11 cellular contexts compared by ENCODE assay signal in genomic region chr10:110903280-110904278, GRCh38. TPM values are rescaled to one million over a fixed set of nuclear protein-coding genes. Genes with fewer than 3 reads are reported as not detected.
A peak's percentile ranks its signal among the peaks of the same experiment; 100 is the strongest.
DNase-seq lines count a peak whose midpoint lies in the region; ATAC-seq lines count a peak whose summit lies in the region.
"Had no signal": no experiment of that assay in that cellular context is flagged by ENCODE, and none has a peak within 500 bp of the region (broad histone marks: within the 10 kb centered on the region; RNA-seq: fewer than 3 reads in every experiment).

No MANE protein-coding gene starts in this region.

- no peaks in the 10 kb centered on the region for H3K27me3 Mint-ChIP-seq in activated naive CD4-positive, alpha-beta T cell treated with anti-CD3 and anti-CD28 coated beads, Interleukin-2, amount 50 U/mL, for 24 hours
- no peaks in the 10 kb centered on the region for H3K27me3 Mint-ChIP-seq in natural killer cell treated with Interleukin-12 subunit alpha and Interleukin-12 subunit beta and Interleukin-15 and Interleukin-18, amount 100 ng/mL, for 72 hours

- no peak for DNase-seq in activated CD4-positive, CD25-positive, alpha-beta regulatory T cell treated with anti-CD3 and anti-CD28 coated beads, Interleukin-2, amount 50 U/mL, for 72 hours
- no peak for DNase-seq in natural killer cell treated with Interleukin-12 subunit alpha and Interleukin-12 subunit beta and Interleukin-15 and Interleukin-18, amount 100 ng/mL, for 72 hours (ENCODE audit: low spot score)
- no peak for DNase-seq in T1000 (lab: John Stamatoyannopoulos, UW)
- no peak for DNase-seq in Ammon's horn (ENCODE audit: low spot score)
- no peak for DNase-seq in NCI-H524 (lab: John Stamatoyannopoulos, UW)
- DNase-seq: hypothalamus, NCI-H1930, nucleus accumbens had no signal

- no peaks in the 10 kb centered on the region for H3K9me3 Mint-ChIP-seq in activated naive CD4-positive, alpha-beta T cell treated with anti-CD3 and anti-CD28 coated beads, Interleukin-2, amount 50 U/mL, for 24 hours
- H3K9me3 Mint-ChIP-seq in natural killer cell treated with Interleukin-12 subunit alpha and Interleukin-12 subunit beta and Interleukin-15 and Interleukin-18, amount 100 ng/mL, for 72 hours = no peaks in the 10 kb centered on the region

- peaks cover 46% of the 10 kb centered on the region for H3K4me1 Mint-ChIP-seq in activated naive CD4-positive, alpha-beta T cell treated with anti-CD3 and anti-CD28 coated beads, Interleukin-2, amount 50 U/mL, for 24 hours
- peaks cover 22 to 27% of the 10 kb centered on the region in 2 donors for H3K4me1 Mint-ChIP-seq in natural killer cell treated with Interleukin-12 subunit alpha and Interleukin-12 subunit beta and Interleukin-15 and Interleukin-18, amount 100 ng/mL, for 72 hours (ENCODE audit: low read depth in 2 of 2)

- H3K36me3 Mint-ChIP-seq in activated naive CD4-positive, alpha-beta T cell treated with anti-CD3 and anti-CD28 coated beads, Interleukin-2, amount 50 U/mL, for 24 hours = peaks cover 13% of the 10 kb centered on the region
- no peaks in the 10 kb centered on the region for H3K36me3 Mint-ChIP-seq in natural killer cell treated with Interleukin-12 subunit alpha and Interleukin-12 subunit beta and Interleukin-15 and Interleukin-18, amount 100 ng/mL, for 72 hours

- no peak overlapping the region for H3K4me3 Mint-ChIP-seq in activated naive CD4-positive, alpha-beta T cell treated with anti-CD3 and anti-CD28 coated beads, Interleukin-2, amount 50 U/mL, for 24 hours
- peak overlapping the region; percentile 1 for H3K4me3 Mint-ChIP-seq in natural killer cell treated with Interleukin-12 subunit alpha and Interleukin-12 subunit beta and Interleukin-15 and Interleukin-18, amount 100 ng/mL, for 72 hours

- peak overlapping the region; percentile 97 for H3K27ac Mint-ChIP-seq in activated naive CD4-positive, alpha-beta T cell treated with anti-CD3 and anti-CD28 coated beads, Interleukin-2, amount 50 U/mL, for 24 hours
- H3K27ac Mint-ChIP-seq in natural killer cell treated with Interleukin-12 subunit alpha and Interleukin-12 subunit beta and Interleukin-15 and Interleukin-18, amount 100 ng/mL, for 72 hours = peak overlapping the region; percentile 57 to 71

- ATAC-seq in activated CD4-positive, CD25-positive, alpha-beta regulatory T cell treated with anti-CD3 and anti-CD28 coated beads, Interleukin-2, amount 50 U/mL, for 24 hours = peak; percentile 51 to 72
- peak; percentile 74 for ATAC-seq in HG02759 (IDR thresholded peaks at IDR 0.05; ENCODE audit: unreplicated experiment)
- peak in 1 of 2 donors; percentile 70 for ATAC-seq in natural killer cell treated with Interleukin-12 subunit alpha and Interleukin-12 subunit beta and Interleukin-15 and Interleukin-18, amount 100 ng/mL, for 72 hours

RNA-seq across cellular contexts. Expression of gene BBIP1, which starts 15.4 kb away (rescaled TPM):
- total RNA-seq in natural killer cell treated with Interleukin-12 subunit alpha and Interleukin-12 subunit beta and Interleukin-15 and Interleukin-18, amount 100 ng/mL, for 72 hours = 10 to 100 TPM; 29.0 to 33.2 TPM

RNA-seq across cellular contexts. Expression of gene SHOC2, which starts 15.8 kb away (rescaled TPM):
- total RNA-seq in natural killer cell treated with Interleukin-12 subunit alpha and Interleukin-12 subunit beta and Interleukin-15 and Interleukin-18, amount 100 ng/mL, for 72 hours = 10 to 100 TPM; 56.4 to 76.5 TPM

RNA-seq across cellular contexts. Expression of gene PDCD4, which starts 31.9 kb away (rescaled TPM):
- 10 to 100 TPM; 36.7 to 48.6 TPM for total RNA-seq in natural killer cell treated with Interleukin-12 subunit alpha and Interleukin-12 subunit beta and Interleukin-15 and Interleukin-18, amount 100 ng/mL, for 72 hours
